10 cellular contexts compared by ENCODE assay signal in genomic region chr14:64195194-64195593, GRCh38.
DNase-seq lines count a peak whose midpoint lies in the region; FAIRE-seq and TF ChIP-seq lines count a peak whose summit lies in the region.
"Had no signal": no experiment of that assay in that cellular context is flagged by ENCODE, and none has a peak within 500 bp of the region (broad histone marks: within the 10 kb centered on the region; RNA-seq: fewer than 3 reads in every experiment).

No MANE protein-coding gene starts in this region.

- DNase-seq in GM10266 (ENCODE audit: extremely low spot score) (peak; percentile 55), GM19239 (ENCODE audit: insufficient read length, low spot score) (no peak), Karpas-422 (no peak), fibroblast of villous mesenchyme (ENCODE audit: low read depth) (peak; percentile 12), NCI-H345 (lab: John Stamatoyannopoulos, UW) (no peak), glutamatergic neuron (no peak), EL (no peak)
- DNase-seq in stimulated activated naive CD4-positive, alpha-beta T cell (lab: John Stamatoyannopoulos, UW): no peak
- DNase-seq: islet precursor cell had no signal

- no peaks in the 10 kb centered on the region for H3K36me3 Mint-ChIP-seq in glutamatergic neuron (ENCODE audit: unreplicated experiment)

- no peaks in the 10 kb centered on the region for H3K9me3 Mint-ChIP-seq in glutamatergic neuron (ENCODE audit: unreplicated experiment)

- no peak for TF ChIP-seq CTCF in GM10266 (IDR thresholded peaks at IDR 0.05; ENCODE audit: control insufficient read depth, insufficient read depth, low read depth, missing control alignments)
- TF ChIP-seq CTCF in fibroblast of villous mesenchyme (IDR thresholded peaks at IDR 0.05; ENCODE audit: insufficient read depth, low read depth, low read length): no peak
- no peak for TF ChIP-seq CTCF in glutamatergic neuron (IDR thresholded peaks at IDR 0.05; ENCODE audit: partially characterized antibody, unreplicated experiment)

- H3K79me2 ChIP-seq in Karpas-422 (ENCODE audit: low read length): peaks cover 22% of the 10 kb centered on the region

- peaks cover 56% of the 10 kb centered on the region for H3K4me1 ChIP-seq in Karpas-422 (ENCODE audit: low read length)

- H3K9me3 ChIP-seq in Karpas-422 (ENCODE audit: low read length): no peaks in the 10 kb centered on the region

- H3K27ac ChIP-seq in Karpas-422 (ENCODE audit: low read length): peak overlapping the region; percentile 84
- H3K27ac ChIP-seq: epithelial cell of prostate had no signal

- no peak overlapping the region for H3K4me3 ChIP-seq in Karpas-422 (ENCODE audit: low read length)
- no peak overlapping the region for H3K4me3 ChIP-seq in fibroblast of villous mesenchyme (ENCODE audit: low read depth, low read length)

- no peaks in the 10 kb centered on the region for H4K20me1 ChIP-seq in Karpas-422 (ENCODE audit: insufficient read depth, low read depth, low read length)

- peaks cover 2% of the 10 kb centered on the region for H3K27me3 Mint-ChIP-seq in glutamatergic neuron (ENCODE audit: unreplicated experiment)

- H3K9me2 ChIP-seq in Karpas-422 (replicated peaks; ENCODE audit: insufficient read depth, low read length): no peaks in the 10 kb centered on the region

- H3K36me3 ChIP-seq in Karpas-422 (ENCODE audit: insufficient read depth, low read length): no peaks in the 10 kb centered on the region

- peaks cover 22% of the 10 kb centered on the region for H3K4me1 Mint-ChIP-seq in glutamatergic neuron (ENCODE audit: low read depth, unreplicated experiment)

- H3K27me3 ChIP-seq in Karpas-422 (ENCODE audit: low read length): no peaks in the 10 kb centered on the region

- H3K4me3 Mint-ChIP-seq in glutamatergic neuron (ENCODE audit: unreplicated experiment): no peak overlapping the region

- peak overlapping the region; percentile 79 for H3K4me2 ChIP-seq in Karpas-422 (ENCODE audit: low read depth, low read length, poor library complexity, severe bottlenecking)

- FAIRE-seq in GM19239 (lab: Jason Lieb, UNC): peak; percentile 72

- peak overlapping the region; percentile 38 for H2AFZ ChIP-seq in Karpas-422 (ENCODE audit: low read length)

- H3K9ac ChIP-seq in Karpas-422 (ENCODE audit: low read length): no peak overlapping the region

- no peak overlapping the region for H3K27ac Mint-ChIP-seq in glutamatergic neuron (ENCODE audit: unreplicated experiment)

Comparison
In these comparisons a context has a peak if more than half of its experiments do, and no peak if none do; other contexts are left out.
1. DNase-seq: peak in GM10266 (single experiment) and fibroblast of villous mesenchyme (single experiment); none in GM19239 (single experiment), Karpas-422 (single experiment), NCI-H345 (single experiment), glutamatergic neuron (single experiment), EL (single experiment) and stimulated activated naive CD4-positive, alpha-beta T cell (0 of 6).